1 cellular context compared by ENCODE assay signal in genomic region chr12:6890789-6891624, GRCh38.
TF ChIP-seq lines count a peak whose summit lies in the region.

No MANE protein-coding gene starts in this region.

TF ChIP-seq in HEK293, 187 proteins besides CTCF, POLR2A, EP300 and RAD21 (continued from another document and continues in another):
- TF ChIP-seq ZNF518A (tag by site-specific recombination; conservative IDR thresholded peaks at IDR 0.05; ENCODE audit: low read depth) (0 out of 2 replicates have a peak, but pooled peaks have one; percentile 10), ZNF423 (tag by site-specific recombination; IDR thresholded peaks at IDR 0.05) (no peak), ZNF76 (tag by site-specific recombination; IDR thresholded peaks at IDR 0.05; ENCODE audit: borderline replicate concordance, low read depth) (peak; percentile 58; the same call in 1 of the 2 replicates), EGR2 (tag by site-specific recombination; IDR thresholded peaks at IDR 0.05; ENCODE audit: low read depth) (peak; percentile 91), SALL2 (tag by site-specific recombination; IDR thresholded peaks at IDR 0.05; ENCODE audit: borderline replicate concordance) (no peak), SP3 (tag by site-specific recombination; IDR thresholded peaks at IDR 0.05) (peak; percentile 90), GLIS2 (tag by site-specific recombination; IDR thresholded peaks at IDR 0.05) (peak; percentile 24; the same call in 1 of the 2 replicates), KLF8 (tag by site-specific recombination; IDR thresholded peaks at IDR 0.05) (peak; percentile 85), GLI2 (tag by site-specific recombination; IDR thresholded peaks at IDR 0.05; ENCODE audit: borderline replicate concordance, low read depth) (no peak), ZNF311 (tag by site-specific recombination; IDR thresholded peaks at IDR 0.05; ENCODE audit: borderline replicate concordance) (no peak), ZNF341 (tag by site-specific recombination; IDR thresholded peaks at IDR 0.05; ENCODE audit: low read depth) (peak; percentile 62), SP7 (tag by site-specific recombination; IDR thresholded peaks at IDR 0.05) (peak; percentile 84), KLF1 (tag by site-specific recombination; IDR thresholded peaks at IDR 0.05) (peak; percentile 87), ZNF837 (tag by site-specific recombination; IDR thresholded peaks at IDR 0.05) (no peak), ZNF184 (tag by site-specific recombination; IDR thresholded peaks at IDR 0.05) (no peak), ZBTB17 (tag by site-specific recombination; IDR thresholded peaks at IDR 0.05) (peak; percentile 76), ZFP3 (tag by site-specific recombination; IDR thresholded peaks at IDR 0.05; ENCODE audit: low read depth) (no peak), ZNF776 (tag by site-specific recombination; IDR thresholded peaks at IDR 0.05; ENCODE audit: borderline replicate concordance) (no peak), TCF7L2 (IDR thresholded peaks at IDR 0.05; ENCODE audit: borderline replicate concordance, low read depth, low read length) (no peak), IKZF3 (tag by site-specific recombination; IDR thresholded peaks at IDR 0.05) (peak; percentile 58; the same call in 1 of the 2 replicates), ZBTB21 (tag by site-specific recombination; IDR thresholded peaks at IDR 0.05) (no peak; the same call in 1 of the 2 replicates), ZNF660 (tag by site-specific recombination; IDR thresholded peaks at IDR 0.05) (peak; percentile 92), ZNF132 (tag by site-specific recombination; IDR thresholded peaks at IDR 0.05; ENCODE audit: borderline replicate concordance) (0 out of 2 replicates have a peak, but pooled peaks have one; percentile 20), ZNF114 (tag by site-specific recombination; IDR thresholded peaks at IDR 0.05) (no peak), ZNF629 (tag by site-specific recombination; IDR thresholded peaks at IDR 0.05) (peak; percentile 69), ZSCAN30 (tag by site-specific recombination; IDR thresholded peaks at IDR 0.05) (peak; percentile 92), RBAK (tag by site-specific recombination; IDR thresholded peaks at IDR 0.05) (no peak), ZBTB6 (tag by site-specific recombination; IDR thresholded peaks at IDR 0.05) (peak; percentile 70), ZXDB (tag by site-specific recombination; IDR thresholded peaks at IDR 0.05) (peak; percentile 38; the same call in 1 of the 2 replicates), KLF7 (tag by site-specific recombination; IDR thresholded peaks at IDR 0.05; ENCODE audit: borderline replicate concordance) (peak; percentile 78; the same call in 1 of the 2 replicates), GLIS1 (tag by site-specific recombination; IDR thresholded peaks at IDR 0.05) (peak; percentile 62; the same call in 1 of the 2 replicates), ZNF501 (tag by site-specific recombination; IDR thresholded peaks at IDR 0.05) (peak; percentile 48; the same call in 1 of the 2 replicates), ZNF658 (tag by site-specific recombination; IDR thresholded peaks at IDR 0.05) (no peak), GLI4 (tag by site-specific recombination; IDR thresholded peaks at IDR 0.05) (no peak), KLF10 (tag by site-specific recombination; IDR thresholded peaks at IDR 0.05) (peak; percentile 91), ZNF654 (tag by site-specific recombination; IDR thresholded peaks at IDR 0.05; ENCODE audit: low read depth) (peak; percentile 9; the same call in 1 of the 2 replicates), ZNF223 (tag by site-specific recombination; IDR thresholded peaks at IDR 0.05) (no peak), ZNF555 (tag by site-specific recombination; conservative IDR thresholded peaks at IDR 0.05) (no peak), ZNF292 (tag by site-specific recombination; IDR thresholded peaks at IDR 0.05; ENCODE audit: borderline replicate concordance, low read depth) (no peak), ZNF335 (tag by site-specific recombination; conservative IDR thresholded peaks at IDR 0.05) (peak; percentile 52; the same call in 1 of the 2 replicates), WT1 (tag by site-specific recombination; IDR thresholded peaks at IDR 0.05) (peak; percentile 19; the same call in 1 of the 2 replicates), ZNF830 (tag by site-specific recombination; IDR thresholded peaks at IDR 0.05; ENCODE audit: low read depth) (no peak), ZNF10 (tag by site-specific recombination; IDR thresholded peaks at IDR 0.05) (no peak)
- TF ChIP-seq, protein P1, sequence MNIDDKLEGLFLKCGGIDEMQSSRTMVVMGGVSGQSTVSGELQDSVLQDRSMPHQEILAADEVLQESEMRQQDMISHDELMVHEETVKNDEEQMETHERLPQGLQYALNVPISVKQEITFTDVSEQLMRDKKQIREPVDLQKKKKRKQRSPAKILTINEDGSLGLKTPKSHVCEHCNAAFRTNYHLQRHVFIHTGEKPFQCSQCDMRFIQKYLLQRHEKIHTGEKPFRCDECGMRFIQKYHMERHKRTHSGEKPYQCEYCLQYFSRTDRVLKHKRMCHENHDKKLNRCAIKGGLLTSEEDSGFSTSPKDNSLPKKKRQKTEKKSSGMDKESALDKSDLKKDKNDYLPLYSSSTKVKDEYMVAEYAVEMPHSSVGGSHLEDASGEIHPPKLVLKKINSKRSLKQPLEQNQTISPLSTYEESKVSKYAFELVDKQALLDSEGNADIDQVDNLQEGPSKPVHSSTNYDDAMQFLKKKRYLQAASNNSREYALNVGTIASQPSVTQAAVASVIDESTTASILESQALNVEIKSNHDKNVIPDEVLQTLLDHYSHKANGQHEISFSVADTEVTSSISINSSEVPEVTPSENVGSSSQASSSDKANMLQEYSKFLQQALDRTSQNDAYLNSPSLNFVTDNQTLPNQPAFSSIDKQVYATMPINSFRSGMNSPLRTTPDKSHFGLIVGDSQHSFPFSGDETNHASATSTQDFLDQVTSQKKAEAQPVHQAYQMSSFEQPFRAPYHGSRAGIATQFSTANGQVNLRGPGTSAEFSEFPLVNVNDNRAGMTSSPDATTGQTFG (tag by site-specific recombination; IDR thresholded peaks at IDR 0.05; ENCODE audit: borderline replicate concordance): no peak
- TF ChIP-seq, protein P2, sequence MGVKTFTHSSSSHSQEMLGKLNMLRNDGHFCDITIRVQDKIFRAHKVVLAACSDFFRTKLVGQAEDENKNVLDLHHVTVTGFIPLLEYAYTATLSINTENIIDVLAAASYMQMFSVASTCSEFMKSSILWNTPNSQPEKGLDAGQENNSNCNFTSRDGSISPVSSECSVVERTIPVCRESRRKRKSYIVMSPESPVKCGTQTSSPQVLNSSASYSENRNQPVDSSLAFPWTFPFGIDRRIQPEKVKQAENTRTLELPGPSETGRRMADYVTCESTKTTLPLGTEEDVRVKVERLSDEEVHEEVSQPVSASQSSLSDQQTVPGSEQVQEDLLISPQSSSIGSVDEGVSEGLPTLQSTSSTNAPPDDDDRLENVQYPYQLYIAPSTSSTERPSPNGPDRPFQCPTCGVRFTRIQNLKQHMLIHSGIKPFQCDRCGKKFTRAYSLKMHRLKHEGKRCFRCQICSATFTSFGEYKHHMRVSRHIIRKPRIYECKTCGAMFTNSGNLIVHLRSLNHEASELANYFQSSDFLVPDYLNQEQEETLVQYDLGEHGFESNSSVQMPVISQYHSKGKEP (tag by site-specific recombination; IDR thresholded peaks at IDR 0.05): peak; percentile 70; the same call in 1 of the 2 replicates
- TF ChIP-seq, protein P3, sequence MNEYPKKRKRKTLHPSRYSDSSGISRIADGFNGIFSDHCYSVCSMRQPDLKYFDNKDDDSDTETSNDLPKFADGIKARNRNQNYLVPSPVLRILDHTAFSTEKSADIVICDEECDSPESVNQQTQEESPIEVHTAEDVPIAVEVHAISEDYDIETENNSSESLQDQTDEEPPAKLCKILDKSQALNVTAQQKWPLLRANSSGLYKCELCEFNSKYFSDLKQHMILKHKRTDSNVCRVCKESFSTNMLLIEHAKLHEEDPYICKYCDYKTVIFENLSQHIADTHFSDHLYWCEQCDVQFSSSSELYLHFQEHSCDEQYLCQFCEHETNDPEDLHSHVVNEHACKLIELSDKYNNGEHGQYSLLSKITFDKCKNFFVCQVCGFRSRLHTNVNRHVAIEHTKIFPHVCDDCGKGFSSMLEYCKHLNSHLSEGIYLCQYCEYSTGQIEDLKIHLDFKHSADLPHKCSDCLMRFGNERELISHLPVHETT (tag by site-specific recombination; IDR thresholded peaks at IDR 0.05): peak; percentile 19; the same call in 1 of the 2 replicates
- TF ChIP-seq, protein P4, sequence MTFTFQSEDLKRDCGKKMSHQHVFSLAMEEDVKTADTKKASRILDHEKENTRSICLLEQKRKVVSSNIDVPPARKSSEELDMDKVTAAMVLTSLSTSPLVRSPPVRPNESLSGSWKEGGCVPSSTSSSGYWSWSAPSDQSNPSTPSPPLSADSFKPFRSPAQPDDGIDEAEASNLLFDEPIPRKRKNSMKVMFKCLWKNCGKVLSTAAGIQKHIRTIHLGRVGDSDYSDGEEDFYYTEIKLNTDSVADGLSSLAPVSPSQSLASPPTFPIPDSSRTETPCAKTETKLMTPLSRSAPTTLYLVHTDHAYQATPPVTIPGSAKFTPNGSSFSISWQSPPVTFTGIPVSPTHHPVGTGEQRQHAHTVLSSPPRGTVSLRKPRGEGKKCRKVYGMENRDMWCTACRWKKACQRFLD (tag by site-specific recombination; IDR thresholded peaks at IDR 0.05): no peak
- TF ChIP-seq, protein P5, sequence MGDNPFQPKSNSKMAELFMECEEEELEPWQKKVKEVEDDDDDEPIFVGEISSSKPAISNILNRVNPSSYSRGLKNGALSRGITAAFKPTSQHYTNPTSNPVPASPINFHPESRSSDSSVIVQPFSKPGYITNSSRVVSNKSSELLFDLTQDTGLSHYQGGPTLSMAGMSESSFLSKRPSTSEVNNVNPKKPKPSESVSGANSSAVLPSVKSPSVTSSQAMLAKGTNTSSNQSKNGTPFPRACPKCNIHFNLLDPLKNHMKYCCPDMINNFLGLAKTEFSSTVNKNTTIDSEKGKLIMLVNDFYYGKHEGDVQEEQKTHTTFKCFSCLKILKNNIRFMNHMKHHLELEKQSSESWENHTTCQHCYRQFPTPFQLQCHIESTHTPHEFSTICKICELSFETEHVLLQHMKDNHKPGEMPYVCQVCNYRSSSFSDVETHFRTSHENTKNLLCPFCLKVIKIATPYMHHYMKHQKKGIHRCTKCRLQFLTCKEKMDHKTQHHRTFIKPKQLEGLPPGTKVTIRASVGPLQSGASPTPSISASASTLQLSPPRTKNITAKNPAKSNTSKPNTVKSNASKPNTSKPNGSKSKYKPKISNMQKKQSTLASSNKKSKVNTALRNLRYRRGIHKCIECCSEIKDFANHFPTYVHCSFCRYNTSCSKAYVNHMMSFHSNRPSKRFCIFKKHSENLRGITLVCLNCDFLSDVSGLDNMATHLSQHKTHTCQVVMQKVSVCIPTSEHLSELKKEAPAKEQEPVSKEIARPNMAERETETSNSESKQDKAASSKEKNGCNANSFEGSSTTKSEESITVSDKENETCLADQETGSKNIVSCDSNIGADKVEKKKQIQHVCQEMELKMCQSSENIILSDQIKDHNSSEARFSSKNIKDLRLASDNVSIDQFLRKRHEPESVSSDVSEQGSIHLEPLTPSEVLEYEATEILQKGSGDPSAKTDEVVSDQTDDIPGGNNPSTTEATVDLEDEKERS (tag by site-specific recombination; IDR thresholded peaks at IDR 0.05): 0 out of 2 replicates have a peak, but pooled peaks have one; percentile 58
- TF ChIP-seq, protein P6, sequence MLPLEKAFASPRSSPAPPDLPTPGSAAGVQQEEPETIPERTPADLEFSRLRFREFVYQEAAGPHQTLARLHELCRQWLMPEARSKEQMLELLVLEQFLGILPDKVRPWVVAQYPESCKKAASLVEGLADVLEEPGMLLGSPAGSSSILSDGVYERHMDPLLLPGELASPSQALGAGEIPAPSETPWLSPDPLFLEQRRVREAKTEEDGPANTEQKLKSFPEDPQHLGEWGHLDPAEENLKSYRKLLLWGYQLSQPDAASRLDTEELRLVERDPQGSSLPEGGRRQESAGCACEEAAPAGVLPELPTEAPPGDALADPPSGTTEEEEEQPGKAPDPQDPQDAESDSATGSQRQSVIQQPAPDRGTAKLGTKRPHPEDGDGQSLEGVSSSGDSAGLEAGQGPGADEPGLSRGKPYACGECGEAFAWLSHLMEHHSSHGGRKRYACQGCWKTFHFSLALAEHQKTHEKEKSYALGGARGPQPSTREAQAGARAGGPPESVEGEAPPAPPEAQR (tag by site-specific recombination; IDR thresholded peaks at IDR 0.05): no peak
